In the genomic region with DNA sequence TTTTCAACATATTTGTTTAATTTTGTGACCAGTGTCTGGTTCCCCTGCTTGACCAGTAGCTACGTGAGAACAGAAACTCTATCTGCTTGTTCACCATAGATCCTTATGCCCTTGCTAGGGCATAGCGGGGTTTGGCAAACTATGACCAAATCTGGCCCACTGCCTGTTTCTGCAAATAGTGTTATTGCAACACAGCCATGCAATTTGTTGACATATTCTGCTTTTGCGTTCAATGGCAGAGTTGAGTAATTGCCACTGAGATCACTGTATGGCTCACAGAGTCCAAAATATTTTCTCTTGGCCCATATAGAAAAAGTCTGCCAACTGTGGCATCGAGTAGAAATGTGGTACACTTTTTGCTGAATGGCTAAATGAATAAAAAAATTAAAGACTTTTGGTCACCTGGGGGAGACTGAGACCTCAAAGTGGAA, we compare ENCODE assay signal across 9 cellular contexts. TPM values are rescaled to one million over a fixed set of nuclear protein-coding genes. Genes with fewer than 3 reads are reported as not detected.
DNase-seq lines count a peak whose midpoint lies in the region; ATAC-seq, FAIRE-seq and TF ChIP-seq lines count a peak whose summit lies in the region.
"Not testable (repeated sequence)": the region's sequence is repeated elsewhere in the genome, so short reads cannot be mapped to it uniquely, and the experiment has no call there.
"Had no signal": no experiment of that assay in that cellular context is flagged by ENCODE, and none has a peak within 500 bp of the region (broad histone marks: within the 10 kb centered on the region; RNA-seq: fewer than 3 reads in every experiment).

No MANE protein-coding gene starts in this region.

- not testable (repeated sequence) for H3K27me3 ChIP-seq in AG04450 (ENCODE audit: control insufficient read depth, insufficient read depth, low read length); fibroblast of lung (ENCODE audit: control insufficient read depth, insufficient read depth, low read length); mesenchymal stem cell (ENCODE audit: control insufficient read depth in 1 of 2, insufficient read depth in 1 of 2, low read length in 2 of 2); stomach

- CTCF ChIA-PET in AG04450 (lab: Charles Lee), result not testable (repeated sequence)

- H3K27ac ChIP-seq in AG04450 (ENCODE audit: low read depth, low read length); fibroblast of lung (ENCODE audit: insufficient read depth, low read length); mesenchymal stem cell (ENCODE audit: low read length, poor library complexity, severe bottlenecking): not testable (repeated sequence)
- peak overlapping the region in 4 of 5 donors; percentile 54 to 80 (median 73) for H3K27ac ChIP-seq in stomach

- not testable (repeated sequence) for H2BK5ac ChIP-seq in mesenchymal stem cell (ENCODE audit: low read depth, low read length, poor library complexity, severe bottlenecking)

- not testable (repeated sequence) for H3K4me2 ChIP-seq in fibroblast of lung (ENCODE audit: extremely low read depth, insufficient read depth, low read length); mesenchymal stem cell (ENCODE audit: low read length, poor library complexity, severe bottlenecking)

- 43% methylated on average over 2 of the region's 4 CpGs for WGBS in mesenchymal stem cell
- 14 to 27% (median 22%) methylated on average over 1 to 2 of the region's 4 CpGs for WGBS in stomach, 5 donors

- H2BK15ac ChIP-seq in mesenchymal stem cell (ENCODE audit: low read depth, poor library complexity, severe bottlenecking), result not testable (repeated sequence)

- TF ChIP-seq POLR2A in H54 (IDR thresholded peaks at IDR 0.05; ENCODE audit: low read depth, low read length); stomach (IDR thresholded peaks at IDR 0.05): not testable (repeated sequence)

- intact Hi-C loops in left cardiac atrium (cut with DNase I); stomach (cut with DNase I; ENCODE audit: low total_unique reads): not testable (repeated sequence)

- TF ChIP-seq CTCF in AG04450 (IDR thresholded peaks at IDR 0.05; ENCODE audit: low read depth, low read length); fibroblast of lung (conservative IDR thresholded peaks at IDR 0.05 in 1 of 2, IDR thresholded peaks at IDR 0.05 in 1 of 2; ENCODE audit: low read depth in 1 of 2, low read length in 2 of 2); stomach (IDR thresholded peaks at IDR 0.05): not testable (repeated sequence)

- peak; percentile 83 for FAIRE-seq in H54 (lab: Jason Lieb, UNC)

- H4K20me1 ChIP-seq in fibroblast of lung (ENCODE audit: control insufficient read depth, extremely low read depth, insufficient read depth, low read length), result not testable (repeated sequence)

- H4K91ac ChIP-seq in mesenchymal stem cell (ENCODE audit: low read length), result not testable (repeated sequence)

- not testable (repeated sequence) for H2AFZ ChIP-seq in fibroblast of lung (ENCODE audit: low read length); mesenchymal stem cell (ENCODE audit: low read depth, low read length)

- H2BK120ac ChIP-seq in mesenchymal stem cell (ENCODE audit: low read depth, low read length), result not testable (repeated sequence)

- peak; percentile 73 to 77 for ATAC-seq in left cardiac atrium

- not testable (repeated sequence) for H4K8ac ChIP-seq in mesenchymal stem cell (ENCODE audit: low read length)

- not testable (repeated sequence) for H2BK12ac ChIP-seq in mesenchymal stem cell (ENCODE audit: low read length in 2 of 2)

- H3K23ac ChIP-seq in mesenchymal stem cell (ENCODE audit: low read length in 2 of 2), result not testable (repeated sequence)

- not testable (repeated sequence) for H3K4me1 ChIP-seq in fibroblast of lung (ENCODE audit: control insufficient read depth, extremely low read depth, insufficient read depth, low read length); mesenchymal stem cell (ENCODE audit: control insufficient read depth, insufficient read depth, low read depth, low read length); stomach

- H3K36me3 ChIP-seq in fibroblast of lung (ENCODE audit: control insufficient read depth, insufficient read depth, low read length); mesenchymal stem cell (ENCODE audit: control insufficient read depth in 1 of 2, insufficient read depth in 2 of 2, low read depth in 1 of 2, low read length in 2 of 2); stomach: not testable (repeated sequence)

- not testable (repeated sequence) for H3K4ac ChIP-seq in mesenchymal stem cell (ENCODE audit: low read depth in 1 of 2, low read length in 2 of 2)

- H3K4me3 ChIP-seq in AG04450 (ENCODE audit: low read depth, low read length); fibroblast of lung (replicated peaks in 1 of 4; ENCODE audit: control extremely low read depth in 1 of 4, insufficient read depth in 1 of 4, low read depth in 3 of 4, low read length in 4 of 4); mesenchymal stem cell (ENCODE audit: insufficient read depth in 1 of 2, low read depth in 1 of 2, low read length in 2 of 2); stomach: not testable (repeated sequence)

- DNase-seq in AG04450 (ENCODE audit: low read depth, low spot score), result peak; percentile 7
- DNase-seq in H54 (ENCODE audit: insufficient read length, low spot score); left cardiac atrium; stomach: not testable (repeated sequence)
- DNase-seq in NCI-H2196 (lab: John Stamatoyannopoulos, UW; ENCODE audit: unreplicated experiment), result peak; percentile 17
- DNase-seq in amniotic epithelial cell (ENCODE audit: low read depth), result peak; percentile 72
- DNase-seq in fibroblast of lung (ENCODE audit: low read depth in 2 of 2), result peak; percentile 4 to 84
- peak; percentile 49 for DNase-seq in mesenchymal stem cell

- POLR2A ChIA-PET in AG04450 (lab: Yijun Ruan, JAX), result not testable (repeated sequence)

- not testable (repeated sequence) for H3K14ac ChIP-seq in mesenchymal stem cell (ENCODE audit: low read length in 2 of 2)

- TF ChIP-seq EP300 in stomach (IDR thresholded peaks at IDR 0.05), result not testable (repeated sequence)

- not testable (repeated sequence) for H3K79me1 ChIP-seq in mesenchymal stem cell (replicated peaks; ENCODE audit: low read length, poor library complexity, severe bottlenecking)

- not testable (repeated sequence) for H2AK5ac ChIP-seq in mesenchymal stem cell (ENCODE audit: low read length, severe bottlenecking)

- not testable (repeated sequence) for H3K9me3 ChIP-seq in AG04450 (ENCODE audit: control insufficient read depth, insufficient read depth, low read length); fibroblast of lung (ENCODE audit: control insufficient read depth, insufficient read depth, low read depth, low read length); mesenchymal stem cell (ENCODE audit: control insufficient read depth, low read length); stomach

- not testable (repeated sequence) for H3K79me2 ChIP-seq in fibroblast of lung (ENCODE audit: control insufficient read depth, insufficient read depth, low read length)

- H3K18ac ChIP-seq in mesenchymal stem cell (ENCODE audit: low read depth in 1 of 2, low read length in 2 of 2), result not testable (repeated sequence)

- not testable (repeated sequence) for H3K9ac ChIP-seq in fibroblast of lung (ENCODE audit: insufficient read depth, low read length); mesenchymal stem cell (ENCODE audit: low read length)

RNA-seq across cellular contexts. Expression of gene ABCC6, which starts 9.4 kb away (rescaled TPM):
- polyA plus RNA-seq in AG04450 (2011; rRNA removed) (3.5 and 3.7 TPM in 2 replicates), fibroblast of lung (0.87 and 1.2 TPM in 2 replicates), stomach (1 to 10 TPM; 4.1 to 8.2 (median 4.4) TPM)
- 3.0 and 3.1 TPM in 2 replicates for polyA minus RNA-seq in AG04450 (2011; rRNA and poly(A)+ RNA removed)
- total RNA-seq in fibroblast of lung (2.1 and 6.3 TPM in 2 replicates), left cardiac atrium (1 to 10 TPM; 2.0 to 8.2 TPM), stomach (10 to 100 TPM in 4 of 5 donors, 1 to 10 TPM in 1; 5.7 to 95.6 (median 14.9) TPM)
- 1.3 and 1.6 TPM in 2 replicates for polyA plus RNA-seq in fibroblast of lung (2012)
- 0.24 and 0.30 TPM in 2 replicates for polyA minus RNA-seq in fibroblast of lung (ENCODE audit: low replicate concordance)
- polyA plus RNA-seq in mesenchymal stem cell (2013, experiment 1 of 2), result 4.8 TPM
- polyA plus RNA-seq in mesenchymal stem cell (2013, experiment 2 of 2), result 4.8 TPM
- total RNA-seq: activated CD8-positive, alpha-beta T cell treated with anti-CD3 and anti-CD28 coated beads for 36 hours had no signal

RNA-seq across cellular contexts. Expression of gene NOMO3, which starts 18.4 kb away (rescaled TPM):
- polyA plus RNA-seq in AG04450 (2011; rRNA removed), result 60.6 and 122 TPM in 2 replicates
- polyA minus RNA-seq in AG04450 (2011; rRNA and poly(A)+ RNA removed), result 113 and 253 TPM in 2 replicates
- 30.8 and 63.3 TPM in 2 replicates for total RNA-seq in fibroblast of lung
- 41.4 and 96.5 TPM in 2 replicates for polyA plus RNA-seq in fibroblast of lung
- 9.4 and 24.1 TPM in 2 replicates for polyA plus RNA-seq in fibroblast of lung (2012)
- 85.4 and 244 TPM in 2 replicates for polyA minus RNA-seq in fibroblast of lung (ENCODE audit: low replicate concordance)
- total RNA-seq in left cardiac atrium, result 100 to 1,000 TPM in 1 of 2 donors, 10 to 100 TPM in 1; 42.0 to 110 TPM
- 63.2 TPM for polyA plus RNA-seq in mesenchymal stem cell (2013, experiment 1 of 2)
- 64.8 TPM for polyA plus RNA-seq in mesenchymal stem cell (2013, experiment 2 of 2)
- total RNA-seq in stomach, result 100 to 1,000 TPM in 3 of 5 donors, 10 to 100 TPM in 2; 31.4 to 206 (median 115) TPM
- polyA plus RNA-seq in stomach, result 1 to 10 TPM; 4.4 to 6.8 (median 5.2) TPM
